In genomic region chr20:49979030-49979832, GRCh38 we compare ENCODE assay signal across 8 cellular contexts. TPM values are rescaled to one million over a fixed set of nuclear protein-coding genes. Genes with fewer than 3 reads are reported as not detected.
A peak's percentile ranks its signal among the peaks of the same experiment; 100 is the strongest.
DNase-seq lines count a peak whose midpoint lies in the region; ATAC-seq and TF ChIP-seq lines count a peak whose summit lies in the region.

No MANE protein-coding gene starts in this region.

- H3K4me1 ChIP-seq in fibroblast of lung (ENCODE audit: control insufficient read depth, extremely low read depth, insufficient read depth, low read length) (peaks cover 4% of the 10 kb centered on the region), stomach (peaks cover 23 to 36% (median 34%) of the 10 kb centered on the region in 4 donors)

- no peak for TF ChIP-seq POLR2A in stomach (IDR thresholded peaks at IDR 0.05)

- no peak overlapping the region for H3K27ac Mint-ChIP-seq in neural crest cell (ENCODE audit: unreplicated experiment)

- no peaks in the 10 kb centered on the region for H3K36me3 Mint-ChIP-seq in neural crest cell (ENCODE audit: low read depth)

- peak overlapping the region; percentile 88 for H3K4me2 ChIP-seq in fibroblast of lung (ENCODE audit: extremely low read depth, insufficient read depth, low read length)

- no peak overlapping the region for H3K27ac ChIP-seq in AG04450 (ENCODE audit: low read depth, low read length)
- H3K27ac ChIP-seq in fibroblast of lung (ENCODE audit: insufficient read depth, low read length), result no peak overlapping the region
- no peak overlapping the region for H3K27ac ChIP-seq in stomach

- CTCF ChIA-PET in AG04450 (lab: Charles Lee), result interaction anchor here (0.5 to 13.9 kb wide), 54 partner anchors 9 to 795 kb away, joined by 3 to 419 read pairs (median 5); partner anchors contain the start of gene PEDS1

- no peak for DNase-seq in AG04450 (ENCODE audit: low read depth, low spot score)
- DNase-seq in NCI-H82 (lab: John Stamatoyannopoulos, UW), result peak; percentile 88
- peak; percentile 61 for DNase-seq in activated T-cell treated with anti-CD3 and anti-CD28 coated beads for 48 hours (ENCODE audit: low read depth)
- peak in 1 of 2 donors; percentile 48 for DNase-seq in fibroblast of lung (ENCODE audit: low read depth in 2 of 2)
- peak; percentile 74 for DNase-seq in neural crest cell (ENCODE audit: low read depth, low spot score)
- peak; percentile 59 for DNase-seq in stomach
- no peak for DNase-seq in NCI-H2029 treated with DMSO at 0.1 percent for 48 hours (lab: John Stamatoyannopoulos, UW)

- H3K9me3 Mint-ChIP-seq in neural crest cell, result no peaks in the 10 kb centered on the region

- intact Hi-C loops in stomach (cut with DNase I; ENCODE audit: low total_unique reads), result no loop called here

- peak overlapping the region; percentile 47 for H3K4me3 ChIP-seq in AG04450 (ENCODE audit: low read depth, low read length)
- H3K4me3 ChIP-seq in fibroblast of lung (replicated peaks in 1 of 4; ENCODE audit: control extremely low read depth in 1 of 4, insufficient read depth in 1 of 4, low read depth in 3 of 4, low read length in 4 of 4), result peak overlapping the region in 2 of 4 experiments; percentile 17 to 43
- peak overlapping the region; percentile 24 to 33 (median 28) for H3K4me3 ChIP-seq in stomach

- peak overlapping the region; percentile 39 for H3K4me3 Mint-ChIP-seq in neural crest cell

- POLR2A ChIA-PET in AG04450 (lab: Yijun Ruan, JAX), result interaction anchor here (0.6 to 1.6 kb wide), 6 partner anchors 10 to 125 kb away, joined by 3 to 8 read pairs (median 4); no protein-coding TSS in a partner anchor

- H4K20me1 ChIP-seq in fibroblast of lung (ENCODE audit: control insufficient read depth, extremely low read depth, insufficient read depth, low read length), result no peaks in the 10 kb centered on the region

- H3K9me3 ChIP-seq in AG04450 (ENCODE audit: control insufficient read depth, insufficient read depth, low read length) (no peaks in the 10 kb centered on the region; the same call in 1 of the 2 replicates), fibroblast of lung (ENCODE audit: control insufficient read depth, insufficient read depth, low read depth, low read length) (no peaks in the 10 kb centered on the region), stomach (no peaks in the 10 kb centered on the region)

- H3K4me1 Mint-ChIP-seq in neural crest cell, result peaks cover 30% of the 10 kb centered on the region

- H3K9ac ChIP-seq in fibroblast of lung (ENCODE audit: insufficient read depth, low read length), result no peak overlapping the region

- H3K27me3 ChIP-seq in AG04450 (ENCODE audit: control insufficient read depth, insufficient read depth, low read length) (peaks cover 6% of the 10 kb centered on the region), fibroblast of lung (ENCODE audit: control insufficient read depth, insufficient read depth, low read length) (no peaks in the 10 kb centered on the region), stomach (peaks cover 0 to 12% (median 0%) of the 10 kb centered on the region in 3 donors)

- peak overlapping the region; percentile 43 for H2AFZ ChIP-seq in fibroblast of lung (ENCODE audit: low read length)

- H3K79me2 ChIP-seq in fibroblast of lung (ENCODE audit: control insufficient read depth, insufficient read depth, low read length), result peaks cover 14% of the 10 kb centered on the region

- TF ChIP-seq CTCF in AG04450 (IDR thresholded peaks at IDR 0.05; ENCODE audit: low read depth, low read length) (peak; percentile 97), fibroblast of lung (conservative IDR thresholded peaks at IDR 0.05 in 1 of 2, IDR thresholded peaks at IDR 0.05 in 1 of 2; ENCODE audit: low read depth in 1 of 2, low read length in 2 of 2) (peak; percentile 80 to 99), neural crest cell (conservative IDR thresholded peaks at IDR 0.05) (peak; percentile 100), stomach (IDR thresholded peaks at IDR 0.05) (peak in 6 of 7 experiments; percentile 95 to 100 (median 99))

- WGBS in stomach, 5 donors, result 19 to 26% (median 19%) methylated on average over 26 to 37 of the region's 37 CpGs

- no peak for TF ChIP-seq EP300 in stomach (IDR thresholded peaks at IDR 0.05)

- H3K36me3 ChIP-seq in fibroblast of lung (ENCODE audit: control insufficient read depth, insufficient read depth, low read length) (peaks cover 2% of the 10 kb centered on the region), stomach (no peaks in the 10 kb centered on the region)

- ATAC-seq in GM21360 (IDR thresholded peaks at IDR 0.05; ENCODE audit: unreplicated experiment), result peak; percentile 41

- peaks cover 32% of the 10 kb centered on the region for H3K27me3 Mint-ChIP-seq in neural crest cell (ENCODE audit: low read depth)

RNA-seq across cellular contexts. Expression of gene SNAI1, which starts 3.5 kb away (rescaled TPM):
- polyA plus RNA-seq in AG04450 (2011; rRNA removed), result 2.3 and 3.5 TPM in 2 replicates
- polyA minus RNA-seq in AG04450 (2011; rRNA and poly(A)+ RNA removed), result 1.7 and 3.2 TPM in 2 replicates
- total RNA-seq in fibroblast of lung, result 0.26 and 0.66 TPM in 2 replicates
- 1.4 and 1.8 TPM in 2 replicates for polyA plus RNA-seq in fibroblast of lung
- 5.0 and 6.8 TPM in 2 replicates for polyA plus RNA-seq in fibroblast of lung (2012)
- 5.1 and 6.5 TPM in 2 replicates for polyA minus RNA-seq in fibroblast of lung (ENCODE audit: low replicate concordance)
- 12.5 and 12.9 TPM in 2 replicates for total RNA-seq in neural crest cell
- 1 to 10 TPM in 2 of 5 donors, under 1 TPM in 1, not detected in 2; 0.37 to 7.1 (median 3.2) TPM for total RNA-seq in stomach
- polyA plus RNA-seq in stomach, result 1 to 10 TPM in 2 of 3 donors, under 1 TPM in 1; 0.61 to 3.5 (median 2.2) TPM

RNA-seq across cellular contexts. Expression of gene RNF114, which starts 43.0 kb away (rescaled TPM):
- 69.6 and 87.4 TPM in 2 replicates for polyA plus RNA-seq in AG04450 (2011; rRNA removed)
- polyA minus RNA-seq in AG04450 (2011; rRNA and poly(A)+ RNA removed), result 61.3 and 72.9 TPM in 2 replicates
- 50.3 and 65.2 TPM in 2 replicates for total RNA-seq in fibroblast of lung
- polyA plus RNA-seq in fibroblast of lung, result 70.2 and 93.9 TPM in 2 replicates
- polyA plus RNA-seq in fibroblast of lung (2012), result 57.8 and 75.8 TPM in 2 replicates
- polyA minus RNA-seq in fibroblast of lung (ENCODE audit: low replicate concordance), result 53.6 and 77.4 TPM in 2 replicates
- 53.0 and 59.0 TPM in 2 replicates for total RNA-seq in neural crest cell
- total RNA-seq in stomach, result 100 to 1,000 TPM in 3 of 5 donors, 10 to 100 TPM in 2; 29.5 to 317 (median 138) TPM
- polyA plus RNA-seq in stomach, result 10 to 100 TPM; 32.8 to 57.0 (median 41.7) TPM

Comparison
In these comparisons a context has a peak if more than half of its experiments do, and no peak if none do; other contexts are left out.
1. DNase-seq: peak in NCI-H82 (single experiment), activated T-cell treated with anti-CD3 and anti-CD28 coated beads for 48 hours (single experiment), neural crest cell (single experiment) and stomach (single experiment); none in AG04450 (single experiment) and NCI-H2029 treated with DMSO at 0.1 percent for 48 hours (single experiment).
2. Peak in every context shown above with its lines, with median percentiles within 50 percentile points of each other: CTCF ChIP-seq.